8 cellular contexts compared by ENCODE assay signal in genomic region chr22:39932918-39933649, GRCh38. TPM values are rescaled to one million over a fixed set of nuclear protein-coding genes. Genes with fewer than 3 reads are reported as not detected.
DNase-seq lines count a peak whose midpoint lies in the region; ATAC-seq and TF ChIP-seq lines count a peak whose summit lies in the region.

No MANE protein-coding gene starts in this region.

- H2BK5ac ChIP-seq in IMR-90 (ENCODE audit: low read depth, low read length, poor library complexity, severe bottlenecking), result no peak overlapping the region

- no peak overlapping the region for H3K4me3 ChIP-seq in IMR-90 (ENCODE audit: insufficient read depth, low read depth, low read length)
- no peak overlapping the region for H3K4me3 ChIP-seq in fibroblast of pulmonary artery (replicated peaks; ENCODE audit: low read depth, low read length)

- TF ChIP-seq RAD21 in IMR-90 (IDR thresholded peaks at IDR 0.05; ENCODE audit: low read length), result peak; percentile 49

- no peak overlapping the region for H3K4ac ChIP-seq in IMR-90 (ENCODE audit: low read depth, low read length)

- H2BK120ac ChIP-seq in IMR-90 (ENCODE audit: low read depth, low read length), result no peak overlapping the region

- no peak overlapping the region for H2AFZ ChIP-seq in IMR-90 (replicated peaks; ENCODE audit: low read length, poor library complexity)

- no peaks in the 10 kb centered on the region for H3K9me3 ChIP-seq in IMR-90 (ENCODE audit: control insufficient read depth, insufficient read depth, low read length)

- ATAC-seq in IMR-90 (ENCODE audit: low read depth) (no peak), GM19035 (IDR thresholded peaks at IDR 0.05; ENCODE audit: unreplicated experiment) (no peak)

- no peak overlapping the region for H3K27ac ChIP-seq in IMR-90 (ENCODE audit: insufficient read depth, low read length)

- TF ChIP-seq CTCF in IMR-90 (conservative IDR thresholded peaks at IDR 0.05; ENCODE audit: low read depth, low read length) (peak; percentile 44), fibroblast of pulmonary artery (IDR thresholded peaks at IDR 0.05; ENCODE audit: low read length, missing control alignments) (peak; percentile 74)

- CTCF ChIA-PET in IMR-90 (lab: Yijun Ruan, JAX), result interaction anchor here (0.7 kb wide), 1 partner anchor 91 kb away, joined by 3 read pairs; no protein-coding TSS in a partner anchor

- H3K14ac ChIP-seq in IMR-90 (replicated peaks; ENCODE audit: low read depth, low read length), result no peak overlapping the region

- POLR2A ChIA-PET in IMR-90 (lab: Charles Lee; ENCODE audit: unreplicated experiment), result interaction anchor here (0.5 kb wide), 1 partner anchor 95 kb away, joined by 3 read pairs; no protein-coding TSS in a partner anchor

- no peak overlapping the region for H4K91ac ChIP-seq in IMR-90 (ENCODE audit: insufficient read depth, low read depth, low read length)

- WGBS in IMR-90 (ENCODE audit: extremely low coverage in 2 of 2, insufficient read length in 1 of 2), 2 experiments, result 67% methylated on average over 1 of the region's 7 CpGs; no CpG with 5 or more reads in 1 of the 2 experiments

- H3K27me3 ChIP-seq in IMR-90 (ENCODE audit: control insufficient read depth, insufficient read depth, low read length), result peaks cover 68% of the 10 kb centered on the region

- DNase-seq in EH (ENCODE audit: low read depth), result peak; percentile 36
- DNase-seq in IMR-90, result no peak
- DNase-seq in activated CD4-positive, alpha-beta T cell treated with anti-CD3 and anti-CD28 coated beads, Interleukin-2, amount 50 U/mL, for 1 hour, result peak; percentile 59
- peak; percentile 39 for DNase-seq in fibroblast of pulmonary artery (ENCODE audit: low read depth)
- peak; percentile 65 for DNase-seq in stimulated activated CD4-positive, alpha-beta T cell treated with anti-CD3 and anti-CD28 coated beads, Interleukin-4, amount 100 ng/mL, for 1 hour
- no peak for DNase-seq in DMS153 treated with DMSO at 0.1 percent for 48 hours (lab: John Stamatoyannopoulos, UW; ENCODE audit: unreplicated experiment)
- DNase-seq in dedifferentiated amniotic fluid mesenchymal stem cell (ENCODE audit: extremely low spot score), result no peak

- no peaks in the 10 kb centered on the region for H3K79me1 ChIP-seq in IMR-90 (ENCODE audit: low read depth in 1 of 2, low read length in 2 of 2)

- H4K5ac ChIP-seq in IMR-90 (ENCODE audit: low read depth, low read length), result no peak overlapping the region

- H2BK15ac ChIP-seq in IMR-90 (ENCODE audit: low read depth, low read length), result no peak overlapping the region

- no peak overlapping the region for H4K8ac ChIP-seq in IMR-90 (ENCODE audit: low read depth in 2 of 2, low read length in 2 of 2)

- intact Hi-C loops in IMR-90 (cut with micrococcal nuclease), result no loop called here

- H3K36me3 ChIP-seq in IMR-90 (ENCODE audit: control insufficient read depth, insufficient read depth, low read length), result no peaks in the 10 kb centered on the region

- no peak overlapping the region for H2BK20ac ChIP-seq in IMR-90 (ENCODE audit: low read depth, low read length)

- H4K20me1 ChIP-seq in IMR-90 (ENCODE audit: insufficient read depth, low read length), result no peaks in the 10 kb centered on the region

- no peak for TF ChIP-seq POLR2A in IMR-90 (IDR thresholded peaks at IDR 0.05; ENCODE audit: low read depth, low read length)

- no peak overlapping the region for H3K56ac ChIP-seq in IMR-90 (ENCODE audit: extremely low read depth, insufficient read depth, low read length)

- BruUV-seq in IMR-90 (replicated peaks; lab: Mats Ljungman, UMichigan), result no TSS peak

- no peak overlapping the region for H2AK9ac ChIP-seq in IMR-90 (replicated peaks; ENCODE audit: low read depth, low read length, poor library complexity)

- dilution Hi-C loops in IMR-90 (cut with HindIII; ENCODE audit: low sequenced_read_pairs, unreplicated experiment), result no loop called here

- in situ Hi-C loops in IMR-90 (cut with MboI; ENCODE audit: low sequenced_read_pairs), result no loop called here

- H2AK5ac ChIP-seq in IMR-90 (ENCODE audit: low read depth, low read length), result no peak overlapping the region

- H3K9me1 ChIP-seq in IMR-90 (ENCODE audit: insufficient read depth, low read length), result no peaks in the 10 kb centered on the region

- no peaks in the 10 kb centered on the region; the same call in 1 of the 2 replicates for H3K4me1 ChIP-seq in IMR-90 (ENCODE audit: control insufficient read depth, insufficient read depth, low read length)

- H3K4me2 ChIP-seq in IMR-90 (ENCODE audit: low read depth, low read length), result no peak overlapping the region

- no peak overlapping the region for H3K18ac ChIP-seq in IMR-90 (ENCODE audit: low read depth, low read length)

- H3K23ac ChIP-seq in IMR-90 (ENCODE audit: low read depth, low read length), result no peak overlapping the region

- no peak overlapping the region for H3K9ac ChIP-seq in IMR-90 (ENCODE audit: low read depth, low read length)

TF ChIP-seq in IMR-90, 13 proteins besides CTCF, POLR2A, EP300 and RAD21:
- no peak for TF ChIP-seq ELK1 (IDR thresholded peaks at IDR 0.05; ENCODE audit: borderline replicate concordance, low read depth, low read length)
- peak; percentile 65 for TF ChIP-seq SMC3 (IDR thresholded peaks at IDR 0.05; ENCODE audit: low read depth, low read length)

RNA-seq across cellular contexts. Expression of gene TMA7B, which starts 27.1 kb away (rescaled TPM):
- not detected in 2 replicates for total RNA-seq in IMR-90 (2012; rRNA removed)
- polyA plus RNA-seq in IMR-90 (2012; rRNA removed), result not detected in 2 replicates
- polyA plus RNA-seq in IMR-90 (2012; cell fraction: cytosol; rRNA removed), result not detected in 2 replicates
- polyA plus RNA-seq in IMR-90 (2012; cell fraction: nucleus; rRNA removed; ENCODE audit: low replicate concordance), result 0.09 TPM in 1 of 2 replicates, not detected in the other

RNA-seq across cellular contexts. Expression of gene GRAP2, which starts 32.2 kb away (rescaled TPM):
- total RNA-seq in IMR-90 (2012; rRNA removed), result under 0.01 TPM in 1 of 2 replicates, not detected in the other
- 0.32 TPM in 1 of 2 replicates, not detected in the other for polyA plus RNA-seq in IMR-90 (2012; rRNA removed)
- polyA plus RNA-seq in IMR-90 (2012; cell fraction: cytosol; rRNA removed), result 0.03 TPM in 1 of 2 replicates, not detected in the other
- 0.09 TPM in 1 of 2 replicates, not detected in the other for polyA plus RNA-seq in IMR-90 (2012; cell fraction: nucleus; rRNA removed; ENCODE audit: low replicate concordance)

RNA-seq across cellular contexts. Expression of gene ENTHD1, which starts 39.5 kb away (rescaled TPM):
- not detected in 2 replicates for total RNA-seq in IMR-90 (2012; rRNA removed)
- polyA plus RNA-seq in IMR-90 (2012; rRNA removed), result not detected in 2 replicates
- polyA plus RNA-seq in IMR-90 (2012; cell fraction: cytosol; rRNA removed), result not detected in 2 replicates
- not detected in 2 replicates for polyA plus RNA-seq in IMR-90 (2012; cell fraction: nucleus; rRNA removed; ENCODE audit: low replicate concordance)

Comparison
In these comparisons a context has a peak if more than half of its experiments do, and no peak if none do; other contexts are left out.
1. DNase-seq: peak in EH (single experiment), activated CD4-positive, alpha-beta T cell treated with anti-CD3 and anti-CD28 coated beads, Interleukin-2, amount 50 U/mL, for 1 hour (single experiment), fibroblast of pulmonary artery (single experiment) and stimulated activated CD4-positive, alpha-beta T cell treated with anti-CD3 and anti-CD28 coated beads, Interleukin-4, amount 100 ng/mL, for 1 hour (single experiment); none in IMR-90 (single experiment), DMS153 treated with DMSO at 0.1 percent for 48 hours (single experiment) and dedifferentiated amniotic fluid mesenchymal stem cell (single experiment).